Comparison of ENCODE assay signal across 11 cellular contexts in the genomic region with DNA sequence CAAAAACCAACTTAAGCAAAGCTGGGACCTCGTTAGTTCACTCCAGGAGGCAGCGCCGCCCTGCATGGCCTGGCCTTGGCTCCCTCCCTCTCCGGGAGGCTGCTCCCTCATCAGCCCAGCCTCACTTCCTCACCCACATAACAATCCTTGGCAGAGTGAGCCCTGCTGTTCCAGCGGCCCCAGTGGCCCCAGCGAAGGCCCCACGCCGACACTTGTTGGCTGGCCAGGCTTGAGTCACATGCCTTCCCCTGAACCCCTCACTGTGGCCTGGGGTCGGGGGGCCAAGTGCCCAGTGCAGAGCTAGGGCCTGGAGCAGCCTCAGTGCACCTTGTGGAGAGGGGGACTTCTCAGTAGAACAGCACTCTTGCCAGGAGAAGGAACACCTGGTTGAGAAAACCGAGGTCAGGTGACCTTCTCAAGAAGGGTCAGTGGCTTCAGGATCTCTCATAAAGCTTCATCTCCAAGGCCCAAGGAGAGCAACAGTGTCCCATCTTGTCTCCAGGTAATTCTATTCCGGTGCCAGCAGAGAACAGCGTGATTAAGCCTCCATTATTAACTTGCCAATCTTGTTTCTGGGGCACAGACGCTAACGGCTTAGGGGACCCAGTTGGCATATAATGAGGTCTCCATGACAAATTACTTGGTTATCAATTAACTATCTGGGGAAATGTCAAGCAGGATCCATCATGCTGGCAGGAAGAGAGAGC. TPM values are rescaled to one million over a fixed set of nuclear protein-coding genes. Genes with fewer than 3 reads are reported as not detected.
"Had no signal": no experiment of that assay in that cellular context is flagged by ENCODE, and none has a peak within 500 bp of the region (broad histone marks: within the 10 kb centered on the region; RNA-seq: fewer than 3 reads in every experiment).

No MANE protein-coding gene starts in this region.

- FAIRE-seq: astrocyte had no signal

- H3K36me3 Mint-ChIP-seq: natural killer cell had no signal

- H3K4me3 Mint-ChIP-seq: activated CD8-positive, alpha-beta T cell treated with anti-CD3 and anti-CD28 coated beads for 36 hours; activated T-cell treated with anti-CD3 and anti-CD28 coated beads, Interleukin-2, amount 50 U/mL, for 4 hours; activated T-helper 17 cell treated with anti-CD3 and anti-CD28 coated beads, Interleukin-2, amount 50 U/mL, for 72 hours; endodermal cell; natural killer cell; T-helper 17 cell had no signal

- H3K27ac Mint-ChIP-seq: activated CD8-positive, alpha-beta T cell treated with anti-CD3 and anti-CD28 coated beads for 36 hours; activated T-helper 17 cell treated with anti-CD3 and anti-CD28 coated beads, Interleukin-2, amount 50 U/mL, for 72 hours; endodermal cell; natural killer cell; T-helper 17 cell had no signal

- H3K9me3 Mint-ChIP-seq: activated CD8-positive, alpha-beta T cell treated with anti-CD3 and anti-CD28 coated beads for 36 hours; activated T-cell treated with anti-CD3 and anti-CD28 coated beads, Interleukin-2, amount 50 U/mL, for 4 hours; activated T-helper 17 cell treated with anti-CD3 and anti-CD28 coated beads, Interleukin-2, amount 50 U/mL, for 72 hours; endodermal cell; natural killer cell had no signal

- H3K4me1 Mint-ChIP-seq: activated T-helper 17 cell treated with anti-CD3 and anti-CD28 coated beads, Interleukin-2, amount 50 U/mL, for 72 hours; endodermal cell; natural killer cell had no signal

- DNase-seq: right lobe of liver, T1000 had no signal

RNA-seq across cellular contexts. Expression of a gene that starts 34.7 kb away (rescaled TPM):
- total RNA-seq: esophagus mucosa, kidney epithelial cell had no signal
